1 cellular context compared by ENCODE assay signal in the genomic region with DNA sequence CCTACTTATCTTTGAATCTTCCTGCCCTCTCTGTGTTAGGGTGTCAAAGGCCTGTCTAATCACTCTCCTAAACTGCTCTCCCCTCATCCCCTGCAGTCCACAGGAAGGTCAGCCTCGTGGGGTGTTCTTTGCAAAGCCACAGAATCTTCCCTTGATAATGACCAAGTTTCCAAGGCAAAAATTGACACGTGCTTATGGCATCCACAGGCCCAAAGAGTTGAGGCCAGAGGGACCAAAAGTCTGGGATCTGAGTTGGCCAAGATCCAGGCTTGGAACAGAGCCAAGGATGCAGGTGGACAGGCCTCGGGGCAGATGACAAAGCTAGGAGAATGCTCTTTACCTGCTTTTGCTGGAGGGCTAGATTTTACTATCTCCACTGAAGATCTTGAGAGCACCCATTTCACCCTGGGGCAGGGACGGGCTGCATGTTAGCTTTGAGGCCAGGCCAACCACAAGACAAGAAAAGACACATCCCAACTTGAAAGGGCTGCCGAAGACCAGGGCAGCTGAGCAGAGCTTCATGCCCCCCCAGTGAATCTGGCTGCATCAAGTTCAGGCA.
TF ChIP-seq lines count a peak whose summit lies in the region.

No MANE protein-coding gene starts in this region.

TF ChIP-seq in GM12878, 131 proteins besides CTCF, POLR2A, EP300 and RAD21 (continued from another document):
- TF ChIP-seq, protein P1, sequence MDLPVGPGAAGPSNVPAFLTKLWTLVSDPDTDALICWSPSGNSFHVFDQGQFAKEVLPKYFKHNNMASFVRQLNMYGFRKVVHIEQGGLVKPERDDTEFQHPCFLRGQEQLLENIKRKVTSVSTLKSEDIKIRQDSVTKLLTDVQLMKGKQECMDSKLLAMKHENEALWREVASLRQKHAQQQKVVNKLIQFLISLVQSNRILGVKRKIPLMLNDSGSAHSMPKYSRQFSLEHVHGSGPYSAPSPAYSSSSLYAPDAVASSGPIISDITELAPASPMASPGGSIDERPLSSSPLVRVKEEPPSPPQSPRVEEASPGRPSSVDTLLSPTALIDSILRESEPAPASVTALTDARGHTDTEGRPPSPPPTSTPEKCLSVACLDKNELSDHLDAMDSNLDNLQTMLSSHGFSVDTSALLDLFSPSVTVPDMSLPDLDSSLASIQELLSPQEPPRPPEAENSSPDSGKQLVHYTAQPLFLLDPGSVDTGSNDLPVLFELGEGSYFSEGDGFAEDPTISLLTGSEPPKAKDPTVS (IDR thresholded peaks at IDR 0.05; ENCODE audit: low read depth, low read length), result no peak
- TF ChIP-seq ZSCAN29 (IDR thresholded peaks at IDR 0.05), result no peak
- no peak for TF ChIP-seq TCF3 (IDR thresholded peaks at IDR 0.05; ENCODE audit: borderline replicate concordance, insufficient read depth, low read depth, low read length)
- TF ChIP-seq, protein P2, sequence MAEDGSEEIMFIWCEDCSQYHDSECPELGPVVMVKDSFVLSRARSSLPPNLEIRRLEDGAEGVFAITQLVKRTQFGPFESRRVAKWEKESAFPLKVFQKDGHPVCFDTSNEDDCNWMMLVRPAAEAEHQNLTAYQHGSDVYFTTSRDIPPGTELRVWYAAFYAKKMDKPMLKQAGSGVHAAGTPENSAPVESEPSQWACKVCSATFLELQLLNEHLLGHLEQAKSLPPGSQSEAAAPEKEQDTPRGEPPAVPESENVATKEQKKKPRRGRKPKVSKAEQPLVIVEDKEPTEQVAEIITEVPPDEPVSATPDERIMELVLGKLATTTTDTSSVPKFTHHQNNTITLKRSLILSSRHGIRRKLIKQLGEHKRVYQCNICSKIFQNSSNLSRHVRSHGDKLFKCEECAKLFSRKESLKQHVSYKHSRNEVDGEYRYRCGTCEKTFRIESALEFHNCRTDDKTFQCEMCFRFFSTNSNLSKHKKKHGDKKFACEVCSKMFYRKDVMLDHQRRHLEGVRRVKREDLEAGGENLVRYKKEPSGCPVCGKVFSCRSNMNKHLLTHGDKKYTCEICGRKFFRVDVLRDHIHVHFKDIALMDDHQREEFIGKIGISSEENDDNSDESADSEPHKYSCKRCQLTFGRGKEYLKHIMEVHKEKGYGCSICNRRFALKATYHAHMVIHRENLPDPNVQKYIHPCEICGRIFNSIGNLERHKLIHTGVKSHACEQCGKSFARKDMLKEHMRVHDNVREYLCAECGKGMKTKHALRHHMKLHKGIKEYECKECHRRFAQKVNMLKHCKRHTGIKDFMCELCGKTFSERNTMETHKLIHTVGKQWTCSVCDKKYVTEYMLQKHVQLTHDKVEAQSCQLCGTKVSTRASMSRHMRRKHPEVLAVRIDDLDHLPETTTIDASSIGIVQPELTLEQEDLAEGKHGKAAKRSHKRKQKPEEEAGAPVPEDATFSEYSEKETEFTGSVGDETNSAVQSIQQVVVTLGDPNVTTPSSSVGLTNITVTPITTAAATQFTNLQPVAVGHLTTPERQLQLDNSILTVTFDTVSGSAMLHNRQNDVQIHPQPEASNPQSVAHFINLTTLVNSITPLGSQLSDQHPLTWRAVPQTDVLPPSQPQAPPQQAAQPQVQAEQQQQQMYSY (CRISPR knock-in tag; IDR thresholded peaks at IDR 0.05), result no peak
- no peak for TF ChIP-seq ASH2L (IDR thresholded peaks at IDR 0.05; ENCODE audit: borderline replicate concordance, low read depth)
- TF ChIP-seq TCF7 (IDR thresholded peaks at IDR 0.05; ENCODE audit: borderline replicate concordance), result peak; percentile 41; the same call in 1 of the 2 replicates
- no peak for TF ChIP-seq ATF7 (IDR thresholded peaks at IDR 0.05; ENCODE audit: low read depth)
- TF ChIP-seq CHD1 (IDR thresholded peaks at IDR 0.05; ENCODE audit: low read depth, low read length), result no peak; the same call in 1 of the 2 replicates
- peak in 1 of 2 experiments; percentile 40; a peak in 1 of 4 replicates for TF ChIP-seq BHLHE40 (IDR thresholded peaks at IDR 0.05; ENCODE audit: borderline replicate concordance in 1 of 2, low read depth in 2 of 2, low read length in 1 of 2)
- 0 out of 2 replicates have a peak, but pooled peaks have one; percentile 24 for TF ChIP-seq NFIC (IDR thresholded peaks at IDR 0.05; ENCODE audit: low read depth, low read length)
- no peak for TF ChIP-seq RCOR1 (conservative IDR thresholded peaks at IDR 0.05; ENCODE audit: low read depth, low read length)
- no peak for TF ChIP-seq CHD4 (IDR thresholded peaks at IDR 0.05)
- no peak for TF ChIP-seq JUNB (IDR thresholded peaks at IDR 0.05)
- TF ChIP-seq SP1 (IDR thresholded peaks at IDR 0.05; ENCODE audit: low read depth, low read length), result no peak
- TF ChIP-seq TBL1XR1 (IDR thresholded peaks at IDR 0.05; ENCODE audit: low read depth, low read length), result no peak
- no peak for TF ChIP-seq RB1 (IDR thresholded peaks at IDR 0.05; ENCODE audit: borderline replicate concordance)
- peak; percentile 81 for TF ChIP-seq RUNX3 (IDR thresholded peaks at IDR 0.05; ENCODE audit: low read length)
- TF ChIP-seq NR2C1 (IDR thresholded peaks at IDR 0.05), result no peak
- TF ChIP-seq, protein P3, sequence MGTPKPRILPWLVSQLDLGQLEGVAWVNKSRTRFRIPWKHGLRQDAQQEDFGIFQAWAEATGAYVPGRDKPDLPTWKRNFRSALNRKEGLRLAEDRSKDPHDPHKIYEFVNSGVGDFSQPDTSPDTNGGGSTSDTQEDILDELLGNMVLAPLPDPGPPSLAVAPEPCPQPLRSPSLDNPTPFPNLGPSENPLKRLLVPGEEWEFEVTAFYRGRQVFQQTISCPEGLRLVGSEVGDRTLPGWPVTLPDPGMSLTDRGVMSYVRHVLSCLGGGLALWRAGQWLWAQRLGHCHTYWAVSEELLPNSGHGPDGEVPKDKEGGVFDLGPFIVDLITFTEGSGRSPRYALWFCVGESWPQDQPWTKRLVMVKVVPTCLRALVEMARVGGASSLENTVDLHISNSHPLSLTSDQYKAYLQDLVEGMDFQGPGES (IDR thresholded peaks at IDR 0.05), result no peak
TF ChIP-seq in GM12878: peak in this region for 5.
